1 cellular context compared by ENCODE assay signal in genomic region chr6:113122060-113122459, GRCh38.
TF ChIP-seq lines count a peak whose summit lies in the region.

No MANE protein-coding gene starts in this region.

TF ChIP-seq in HCT116, 20 proteins besides CTCF, POLR2A, EP300 and RAD21 (continued from another document):
- TF ChIP-seq REST (IDR thresholded peaks at IDR 0.05; ENCODE audit: low read depth) = no peak
